In the genomic region with DNA sequence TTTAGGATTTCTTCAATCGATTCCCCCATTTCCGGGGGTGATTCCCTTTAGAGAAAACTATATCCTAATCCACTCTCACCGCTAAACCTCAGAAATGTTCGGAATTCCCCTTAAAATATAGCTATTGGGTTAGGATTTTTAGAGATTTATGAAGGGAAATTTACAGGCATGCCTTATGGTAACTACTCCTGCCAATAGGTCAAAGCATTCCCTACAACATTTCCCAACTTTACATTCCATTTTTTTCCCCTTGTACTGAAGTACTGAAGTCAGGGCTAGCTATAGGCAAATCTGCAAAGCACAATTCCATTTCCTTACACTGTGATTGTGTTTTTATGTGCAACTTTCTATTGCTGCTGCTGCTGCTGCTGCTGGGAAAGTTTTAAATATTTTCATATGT, we compare ENCODE assay signal across 12 cellular contexts. TPM values are rescaled to one million over a fixed set of nuclear protein-coding genes. Genes with fewer than 3 reads are reported as not detected.
DNase-seq lines count a peak whose midpoint lies in the region; ATAC-seq and TF ChIP-seq lines count a peak whose summit lies in the region.
"Had no signal": no experiment of that assay in that cellular context is flagged by ENCODE, and none has a peak within 500 bp of the region (broad histone marks: within the 10 kb centered on the region; RNA-seq: fewer than 3 reads in every experiment).

No MANE protein-coding gene starts in this region.

- 0 out of 2 replicates have a peak, but pooled peaks cover 7% of the 10 kb centered on the region for H3F3A ChIP-seq in GM23338 (replicated peaks; ENCODE audit: low read depth)

- H3K27me3 ChIP-seq in GM23338 (ENCODE audit: insufficient read depth) (peaks cover 38% of the 10 kb centered on the region), colonic mucosa (no peaks in the 10 kb centered on the region), iPS-18a (ENCODE audit: control insufficient read depth, insufficient read depth, low read length) (peaks cover 34% of the 10 kb centered on the region), gastrocnemius medialis (peaks cover 0 to 23% (median 7%) of the 10 kb centered on the region in 3 donors)

- peaks cover 3% of the 10 kb centered on the region for H3K36me3 Mint-ChIP-seq in GM23338 (ENCODE audit: low read depth)
- no peaks in the 10 kb centered on the region for H3K36me3 Mint-ChIP-seq in activated naive CD8-positive, alpha-beta T cell treated with anti-CD3 and anti-CD28 coated beads, Interleukin-2, amount 50 U/mL, for 24 hours (ENCODE audit: low read depth)

- H3K27ac Mint-ChIP-seq in GM23338: no peak overlapping the region
- H3K27ac Mint-ChIP-seq in activated naive CD8-positive, alpha-beta T cell treated with anti-CD3 and anti-CD28 coated beads, Interleukin-2, amount 50 U/mL, for 24 hours: no peak overlapping the region
- H3K27ac Mint-ChIP-seq: activated CD8-positive, alpha-beta T cell treated with anti-CD3 and anti-CD28 coated beads for 36 hours; activated T-helper 1 cell treated with anti-CD3 and anti-CD28 coated beads, Interleukin-12 subunit alpha, Interleukin-12 subunit beta, Interleukin-2, Interleukin-4 antibody, amounts not matched to agents 30 ng/mL and 10 ng/mL and 1 ng/mL, durations not matched to agents 14 hours and 24 hours and 36 hours had no signal

- no peaks in the 10 kb centered on the region for H3K9me3 ChIP-seq in colonic mucosa
- H3K9me3 ChIP-seq in iPS-18a (ENCODE audit: control insufficient read depth, low read depth, low read length): no peaks in the 10 kb centered on the region
- no peaks in the 10 kb centered on the region for H3K9me3 ChIP-seq in gastrocnemius medialis

- H3K36me3 ChIP-seq in GM23338 (ENCODE audit: insufficient read depth) (no peaks in the 10 kb centered on the region), colonic mucosa (no peaks in the 10 kb centered on the region), iPS-18a (ENCODE audit: control insufficient read depth, low read depth, low read length) (no peaks in the 10 kb centered on the region), gastrocnemius medialis (no peaks in the 10 kb centered on the region)

- H3K4me3 Mint-ChIP-seq in GM23338: no peak overlapping the region; the same call in 2 of the 3 replicates
- no peak overlapping the region for H3K4me3 Mint-ChIP-seq in activated naive CD8-positive, alpha-beta T cell treated with anti-CD3 and anti-CD28 coated beads, Interleukin-2, amount 50 U/mL, for 24 hours
- H3K4me3 Mint-ChIP-seq: activated CD8-positive, alpha-beta T cell treated with anti-CD3 and anti-CD28 coated beads for 36 hours; activated T-helper 1 cell treated with anti-CD3 and anti-CD28 coated beads, Interleukin-12 subunit alpha, Interleukin-12 subunit beta, Interleukin-2, Interleukin-4 antibody, amounts not matched to agents 30 ng/mL and 10 ng/mL and 1 ng/mL, durations not matched to agents 14 hours and 24 hours and 36 hours had no signal

- H3K9ac ChIP-seq in colonic mucosa (ENCODE audit: low read depth in 2 of 2, low read length in 2 of 2) (peak overlapping the region; percentile 6 to 19), iPS-18a (ENCODE audit: low read length) (no peak overlapping the region)

- H2AFZ ChIP-seq in GM23338: no peak overlapping the region
- H2AFZ ChIP-seq: PC-9 had no signal

- H3K27me3 Mint-ChIP-seq in GM23338 (ENCODE audit: insufficient read depth, low read depth, poor library complexity): peaks cover 8% of the 10 kb centered on the region
- peaks cover 21% of the 10 kb centered on the region for H3K27me3 Mint-ChIP-seq in activated naive CD8-positive, alpha-beta T cell treated with anti-CD3 and anti-CD28 coated beads, Interleukin-2, amount 50 U/mL, for 24 hours

- no peak for ATAC-seq in GM23338
- no peak for ATAC-seq in gastrocnemius medialis
- no peak for ATAC-seq in GM19395 (IDR thresholded peaks at IDR 0.05; ENCODE audit: unreplicated experiment)
- no peak for ATAC-seq in HG03280 (IDR thresholded peaks at IDR 0.05; ENCODE audit: unreplicated experiment)
- no peak for ATAC-seq in activated naive CD8-positive, alpha-beta T cell treated with anti-CD3 and anti-CD28 coated beads, Interleukin-2, amount 50 U/mL, for 24 hours
- ATAC-seq: activated CD8-positive, alpha-beta T cell treated with anti-CD3 and anti-CD28 coated beads for 36 hours had no signal

- H3K79me2 ChIP-seq in GM23338 (replicated peaks; ENCODE audit: insufficient read depth): peaks cover 49% of the 10 kb centered on the region

- H3K4me1 ChIP-seq in GM23338 (ENCODE audit: insufficient read depth) (peaks cover 33% of the 10 kb centered on the region), colonic mucosa (no peaks in the 10 kb centered on the region), iPS-18a (ENCODE audit: control insufficient read depth, low read depth, low read length) (peaks cover 15% of the 10 kb centered on the region), gastrocnemius medialis (no peaks in the 10 kb centered on the region)

- TF ChIP-seq CTCF in GM23338 (conservative IDR thresholded peaks at IDR 0.05; ENCODE audit: low read depth in 2 of 2): no peak
- no peak for TF ChIP-seq CTCF in colonic mucosa (IDR thresholded peaks at IDR 0.05)
- no peak for TF ChIP-seq CTCF in gastrocnemius medialis (IDR thresholded peaks at IDR 0.05 in 4 of 5, conservative IDR thresholded peaks at IDR 0.05 in 1 of 5)

- intact Hi-C loops in colonic mucosa (cut with DNase I) (no loop called here), gastrocnemius medialis (cut with DNase I; ENCODE audit: low total_unique reads) (loop anchor here (10.0 kb wide), 1 partner anchor 68 kb away; no protein-coding TSS in a partner anchor)

- no peaks in the 10 kb centered on the region for H3K9me3 Mint-ChIP-seq in GM23338
- no peaks in the 10 kb centered on the region for H3K9me3 Mint-ChIP-seq in activated naive CD8-positive, alpha-beta T cell treated with anti-CD3 and anti-CD28 coated beads, Interleukin-2, amount 50 U/mL, for 24 hours
- H3K9me3 Mint-ChIP-seq: activated CD8-positive, alpha-beta T cell treated with anti-CD3 and anti-CD28 coated beads for 36 hours; activated T-helper 1 cell treated with anti-CD3 and anti-CD28 coated beads, Interleukin-12 subunit alpha, Interleukin-12 subunit beta, Interleukin-2, Interleukin-4 antibody, amounts not matched to agents 30 ng/mL and 10 ng/mL and 1 ng/mL, durations not matched to agents 14 hours and 24 hours and 36 hours had no signal

- H4K20me1 ChIP-seq in GM23338 (replicated peaks; ENCODE audit: insufficient read depth): no peaks in the 10 kb centered on the region

- H3K4me3 ChIP-seq in GM23338: peak overlapping the region; percentile 77
- H3K4me3 ChIP-seq in colonic mucosa: peak overlapping the region; percentile 31
- H3K4me3 ChIP-seq in iPS-18a (ENCODE audit: low read length): peak overlapping the region; percentile 81
- H3K4me3 ChIP-seq in gastrocnemius medialis: peak overlapping the region; percentile 58 to 75 (median 64)
- H3K4me3 ChIP-seq: PC-9 had no signal

- peak overlapping the region; percentile 95 for H3K4me2 ChIP-seq in GM23338
- H3K4me2 ChIP-seq: PC-9 had no signal

- in situ Hi-C loops in gastrocnemius medialis (cut with MboI; ENCODE audit: low sequenced_read_pairs in 4 of 4): no loop called here

- peaks cover 29% of the 10 kb centered on the region; the same call in 2 of the 3 replicates for H3K4me1 Mint-ChIP-seq in GM23338
- H3K4me1 Mint-ChIP-seq in activated naive CD8-positive, alpha-beta T cell treated with anti-CD3 and anti-CD28 coated beads, Interleukin-2, amount 50 U/mL, for 24 hours: no peaks in the 10 kb centered on the region

- DNase-seq in GM23338 (ENCODE audit: low spot score) (no peak), colonic mucosa (no peak), gastrocnemius medialis (no peak), HPDE6-E6E7 (ENCODE audit: extremely low spot score) (no peak)
- DNase-seq in activated naive CD8-positive, alpha-beta T cell treated with anti-CD3 and anti-CD28 coated beads, Interleukin-2, amount 50 U/mL, for 24 hours: no peak
- DNase-seq: activated CD8-positive, alpha-beta T cell treated with anti-CD3 and anti-CD28 coated beads for 36 hours; NCI-H2107; PC-9 had no signal

- H3K9me2 ChIP-seq in GM23338 (ENCODE audit: insufficient read depth): peaks cover 11% of the 10 kb centered on the region; the same call in 1 of the 2 replicates

- TF ChIP-seq POLR2A in gastrocnemius medialis (IDR thresholded peaks at IDR 0.05): no peak

- no peak overlapping the region for H3K27ac ChIP-seq in GM23338 (ENCODE audit: low read depth)
- no peak overlapping the region for H3K27ac ChIP-seq in colonic mucosa
- H3K27ac ChIP-seq in iPS-18a (ENCODE audit: low read length): no peak overlapping the region
- H3K27ac ChIP-seq in gastrocnemius medialis: peak overlapping the region in 2 of 4 donors; percentile 60 to 76
- H3K27ac ChIP-seq: PC-9 had no signal

TF ChIP-seq in GM23338, 12 proteins besides CTCF, POLR2A, EP300 and RAD21 (continues in another document):
- TF ChIP-seq EZH2phosphoT487 (IDR thresholded peaks at IDR 0.05; ENCODE audit: unreplicated experiment): no peak

RNA-seq across cellular contexts. Expression of a gene that starts 2.1 kb away (rescaled TPM):
- total RNA-seq in GM23338 (2014; rRNA removed; shearing (Covaris generic)): 28.9 and 29.2 TPM in 2 replicates
- 27.9 and 29.4 TPM in 2 replicates for polyA plus RNA-seq in GM23338 (2016; fragmentation: Nextera tagmentation; extraction: Ambion mirVana)
- total RNA-seq in colonic mucosa (10 to 100 TPM in 1 of 2 donors, 1 to 10 TPM in 1; 6.3 to 14.5 TPM), gastrocnemius medialis (10 to 100 TPM; 13.6 to 35.1 (median 20.1) TPM)
- total RNA-seq: activated CD8-positive, alpha-beta T cell treated with anti-CD3 and anti-CD28 coated beads for 36 hours; activated T-helper 1 cell treated with anti-CD3 and anti-CD28 coated beads, Interleukin-12 subunit alpha, Interleukin-12 subunit beta, Interleukin-2, Interleukin-4 antibody, amounts not matched to agents 30 ng/mL and 10 ng/mL and 1 ng/mL, durations not matched to agents 14 hours and 24 hours and 36 hours; PC-9 had no signal

Comparison
In these comparisons a context has a peak if more than half of its experiments do, and no peak if none do; other contexts are left out.
1. H3K4me3 ChIP-seq: peak in every context shown above with its lines; median percentile 81 in iPS-18a; 77 in GM23338; 64 in gastrocnemius medialis; 31 in colonic mucosa.